25 cellular contexts compared by ENCODE assay signal in genomic region chr7:137772221-137772620, GRCh38.
DNase-seq lines count a peak whose midpoint lies in the region; ATAC-seq, FAIRE-seq and TF ChIP-seq lines count a peak whose summit lies in the region.
"Had no signal": no experiment of that assay in that cellular context is flagged by ENCODE, and none has a peak within 500 bp of the region (broad histone marks: within the 10 kb centered on the region; RNA-seq: fewer than 3 reads in every experiment).

No MANE protein-coding gene starts in this region.

- H3F3A ChIP-seq in PC-3 (ENCODE audit: low read length, unreplicated experiment), result no peaks in the 10 kb centered on the region

- no peak overlapping the region for H3K4ac ChIP-seq in mesenchymal stem cell (ENCODE audit: low read depth in 1 of 2, low read length in 2 of 2)

- TF ChIP-seq CTCF in AG10803 (conservative IDR thresholded peaks at IDR 0.05; ENCODE audit: low read length) (no peak), PC-3 (conservative IDR thresholded peaks at IDR 0.05; ENCODE audit: low read depth, low read length) (no peak), chondrocyte (IDR thresholded peaks at IDR 0.05) (no peak)

- H3K18ac ChIP-seq in mesenchymal stem cell (ENCODE audit: low read depth in 1 of 2, low read length in 2 of 2), result no peak overlapping the region

- no peak overlapping the region for H4K8ac ChIP-seq in mesenchymal stem cell (ENCODE audit: low read length)

- DNase-seq in AG10803 (ENCODE audit: low read depth), result peak; percentile 20
- no peak for DNase-seq in PC-3
- no peak for DNase-seq in chondrocyte (ENCODE audit: low spot score)
- DNase-seq in mesenchymal stem cell, result peak; percentile 3
- no peak for DNase-seq in T-helper 1 cell
- no peak for DNase-seq in urothelium cell line (ENCODE audit: low spot score)
- DNase-seq: activated CD4-positive, CD25-positive, alpha-beta regulatory T cell; activated CD8-positive, alpha-beta T cell treated with anti-CD3 and anti-CD28 coated beads, Interleukin-2, amount 10 ng/mL, durations not matched to agents 7 days and 5 days; activated T-cell treated with anti-CD3 and anti-CD28 coated beads, Interleukin-2, amount 50 U/mL, for 24 hours; Calu3; effector memory CD4-positive, alpha-beta T cell; naive B cell; NCI-H146; NCI-H2171; NCI-H69; T-helper 2 cell had no signal

- H4K91ac ChIP-seq in mesenchymal stem cell (ENCODE audit: low read length), result no peak overlapping the region

- 74% methylated on average over 2 of the region's 3 CpGs for WGBS in mesenchymal stem cell

- no peaks in the 10 kb centered on the region for H3K9me2 ChIP-seq in PC-3 (replicated peaks; ENCODE audit: low read length)

- H4K20me1 ChIP-seq in PC-3 (ENCODE audit: low read length), result no peaks in the 10 kb centered on the region

- H3K9ac ChIP-seq in PC-3 (ENCODE audit: low read length) (no peak overlapping the region), mesenchymal stem cell (ENCODE audit: low read length) (peak overlapping the region; percentile 84)

- no peak overlapping the region for H3K4me3 Mint-ChIP-seq in chondrocyte (ENCODE audit: unreplicated experiment)
- H3K4me3 Mint-ChIP-seq: activated CD8-positive, alpha-beta T cell treated with anti-CD3 and anti-CD28 coated beads, Interleukin-2, amount 10 ng/mL, durations not matched to agents 7 days and 5 days; activated naive CD4-positive, alpha-beta T cell treated with anti-CD3 and anti-CD28 coated beads, Interleukin-2, amount 50 U/mL, for 24 hours; IgD-negative memory B cell had no signal

- 0 out of 2 replicates have a peak overlapping the region, but pooled peaks have one; percentile 25 for H3K27ac ChIP-seq in PC-3 (ENCODE audit: low read length)
- peak overlapping the region; percentile 11 for H3K27ac ChIP-seq in mesenchymal stem cell (ENCODE audit: low read length, poor library complexity, severe bottlenecking)
- H3K27ac ChIP-seq: HL-60, vagina had no signal

- H2BK12ac ChIP-seq in mesenchymal stem cell (ENCODE audit: low read length in 2 of 2), result no peak overlapping the region

- H3K23ac ChIP-seq in mesenchymal stem cell (ENCODE audit: low read length in 2 of 2), result no peak overlapping the region

- H3K4me1 Mint-ChIP-seq in chondrocyte (ENCODE audit: low read depth), result peaks cover 60% of the 10 kb centered on the region
- H3K4me1 Mint-ChIP-seq: activated naive CD4-positive, alpha-beta T cell treated with anti-CD3 and anti-CD28 coated beads, Interleukin-2, amount 50 U/mL, for 24 hours; IgD-negative memory B cell; naive B cell had no signal

- ATAC-seq in PC-3, result no peak
- no peak for ATAC-seq in HG03280 (IDR thresholded peaks at IDR 0.05; ENCODE audit: unreplicated experiment)
- no peak for ATAC-seq in HG03039 (IDR thresholded peaks at IDR 0.05; ENCODE audit: unreplicated experiment)
- ATAC-seq: activated CD8-positive, alpha-beta T cell treated with anti-CD3 and anti-CD28 coated beads, Interleukin-2, amount 10 ng/mL, durations not matched to agents 7 days and 5 days had no signal

- H2AK5ac ChIP-seq in mesenchymal stem cell (ENCODE audit: low read length, severe bottlenecking), result no peak overlapping the region

- no peak overlapping the region for H2BK15ac ChIP-seq in mesenchymal stem cell (ENCODE audit: low read depth, poor library complexity, severe bottlenecking)

- FAIRE-seq in urothelium cell line (lab: Jason Lieb, UNC), result no peak
- FAIRE-seq: islet of Langerhans had no signal

- H2AFZ ChIP-seq in PC-3 (ENCODE audit: low read length), result no peak overlapping the region
- H2AFZ ChIP-seq in mesenchymal stem cell (ENCODE audit: low read depth, low read length), result no peak overlapping the region

- no TSS peak for BruUV-seq in PC-3 (replicated peaks; lab: Mats Ljungman, UMichigan)

- POLR2A ChIA-PET in PC-3 (lab: Charles Lee; ENCODE audit: unreplicated experiment), result no interaction called here

- CTCF ChIA-PET in PC-3 (lab: Charles Lee), result no interaction called here

- intact Hi-C loops in PC-3 (cut with micrococcal nuclease), result no loop called here

- H3K4me3 ChIP-seq in AG10803 (ENCODE audit: low read length) (no peak overlapping the region), PC-3 (ENCODE audit: low read length) (no peak overlapping the region), mesenchymal stem cell (ENCODE audit: insufficient read depth in 1 of 2, low read depth in 1 of 2, low read length in 2 of 2) (peak overlapping the region in 1 of 2 experiments; percentile 4)
- H3K4me3 ChIP-seq: MG63, SJSA1, vagina had no signal

- H3K27me3 ChIP-seq in PC-3 (ENCODE audit: low read length), result peaks cover 34% of the 10 kb centered on the region
- no peaks in the 10 kb centered on the region for H3K27me3 ChIP-seq in mesenchymal stem cell (ENCODE audit: control insufficient read depth in 1 of 2, insufficient read depth in 1 of 2, low read length in 2 of 2)
- H3K27me3 ChIP-seq: MG63, SJSA1, vagina had no signal

- H3K36me3 ChIP-seq in PC-3 (ENCODE audit: low read depth, low read length) (no peaks in the 10 kb centered on the region), mesenchymal stem cell (ENCODE audit: control insufficient read depth in 1 of 2, insufficient read depth in 2 of 2, low read depth in 1 of 2, low read length in 2 of 2) (no peaks in the 10 kb centered on the region)
- H3K36me3 ChIP-seq: MG63, SJSA1, vagina had no signal

- H3K14ac ChIP-seq in mesenchymal stem cell (ENCODE audit: low read length in 2 of 2), result no peak overlapping the region

- H3K4me1 ChIP-seq in PC-3 (ENCODE audit: insufficient read depth, low read length) (peaks cover 6% of the 10 kb centered on the region; the same call in 1 of the 2 replicates), mesenchymal stem cell (ENCODE audit: control insufficient read depth, insufficient read depth, low read depth, low read length) (peaks cover 2% of the 10 kb centered on the region)
- H3K4me1 ChIP-seq: vagina had no signal

- H3K27me3 Mint-ChIP-seq in chondrocyte (ENCODE audit: low read depth), result no peaks in the 10 kb centered on the region

- no peak overlapping the region for H2BK5ac ChIP-seq in mesenchymal stem cell (ENCODE audit: low read depth, low read length, poor library complexity, severe bottlenecking)

- peaks cover 25% of the 10 kb centered on the region for H3K36me3 Mint-ChIP-seq in chondrocyte (ENCODE audit: low read depth)
- H3K36me3 Mint-ChIP-seq: activated naive CD4-positive, alpha-beta T cell treated with anti-CD3 and anti-CD28 coated beads, Interleukin-2, amount 50 U/mL, for 24 hours; IgD-negative memory B cell; naive B cell had no signal

- peak overlapping the region; percentile 95 for H3K27ac Mint-ChIP-seq in chondrocyte (ENCODE audit: unreplicated experiment)
- H3K27ac Mint-ChIP-seq: activated CD8-positive, alpha-beta T cell treated with anti-CD3 and anti-CD28 coated beads, Interleukin-2, amount 10 ng/mL, durations not matched to agents 7 days and 5 days; activated naive CD4-positive, alpha-beta T cell treated with anti-CD3 and anti-CD28 coated beads, Interleukin-2, amount 50 U/mL, for 24 hours; activated T-cell treated with anti-CD3 and anti-CD28 coated beads, Interleukin-2, amount 50 U/mL, for 24 hours; IgD-negative memory B cell; naive B cell had no signal

- H3K9me3 Mint-ChIP-seq in chondrocyte (ENCODE audit: low read depth), result no peaks in the 10 kb centered on the region
- H3K9me3 Mint-ChIP-seq: activated naive CD4-positive, alpha-beta T cell treated with anti-CD3 and anti-CD28 coated beads, Interleukin-2, amount 50 U/mL, for 24 hours; activated T-cell treated with anti-CD3 and anti-CD28 coated beads, Interleukin-2, amount 50 U/mL, for 24 hours had no signal

- H3K9me3 ChIP-seq in PC-3 (ENCODE audit: low read length), result no peaks in the 10 kb centered on the region
- no peaks in the 10 kb centered on the region for H3K9me3 ChIP-seq in mesenchymal stem cell (ENCODE audit: control insufficient read depth, low read length)
- H3K9me3 ChIP-seq: MG63, SJSA1, vagina had no signal

- H2BK120ac ChIP-seq in mesenchymal stem cell (ENCODE audit: low read depth, low read length), result no peak overlapping the region

- no peaks in the 10 kb centered on the region for H3K79me1 ChIP-seq in mesenchymal stem cell (replicated peaks; ENCODE audit: low read length, poor library complexity, severe bottlenecking)

- H3K4me2 ChIP-seq in PC-3 (ENCODE audit: low read length) (no peak overlapping the region), mesenchymal stem cell (ENCODE audit: low read length, poor library complexity, severe bottlenecking) (no peak overlapping the region)

- H3K79me2 ChIP-seq in PC-3 (ENCODE audit: low read length), result no peaks in the 10 kb centered on the region

Comparison
In these comparisons a context has a peak if more than half of its experiments do, and no peak if none do; other contexts are left out.
1. DNase-seq: peak in AG10803 (single experiment) and mesenchymal stem cell (single experiment); none in PC-3 (single experiment), chondrocyte (single experiment), T-helper 1 cell (0 of 5) and urothelium cell line (single experiment).